Comparison of ENCODE assay signal across 8 cellular contexts in the genomic region with DNA sequence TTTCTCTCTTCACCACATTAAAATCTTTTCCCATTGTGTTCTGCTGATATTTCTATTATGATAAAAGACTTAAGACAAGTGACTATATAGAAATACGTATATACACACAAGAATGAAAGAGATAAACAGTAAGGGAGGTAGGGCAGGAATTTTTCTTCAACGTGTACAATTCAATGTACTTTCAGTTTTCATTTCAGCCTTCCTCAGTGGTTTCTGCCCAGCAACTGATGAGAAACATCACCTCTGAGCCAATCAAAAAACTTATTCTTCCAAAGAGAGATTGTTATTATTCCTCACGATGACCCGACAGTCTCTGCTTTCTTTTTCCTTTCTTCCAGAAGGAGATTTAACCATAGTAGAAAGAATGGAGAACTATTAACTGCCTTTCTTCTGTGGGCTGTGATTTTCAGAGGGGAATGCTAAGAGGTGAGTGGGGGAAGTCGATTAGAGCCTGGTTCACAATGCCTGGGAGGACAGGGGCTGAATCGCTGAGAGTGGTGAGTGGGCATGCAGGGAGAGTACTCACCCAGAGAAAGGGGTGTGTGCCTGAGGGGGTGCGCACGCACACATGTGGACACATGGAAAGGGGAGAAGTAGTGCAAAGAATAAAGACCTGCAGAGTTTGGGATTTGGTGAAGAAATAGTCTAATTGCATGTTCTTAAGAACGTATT. TPM values are rescaled to one million over a fixed set of nuclear protein-coding genes. Genes with fewer than 3 reads are reported as not detected.
DNase-seq lines count a peak whose midpoint lies in the region; ATAC-seq and TF ChIP-seq lines count a peak whose summit lies in the region.

A gene (plus strand): TSS at position 289 of the 672 bp plus-strand sequence. CDS start 3,289 bp downstream, outside the sequence.

- H2AFZ ChIP-seq in OCI-LY3 (ENCODE audit: low read depth, low read length) = peak within 1 kb of the TSS; percentile 95

- H3K9me3 ChIP-seq in OCI-LY3 (ENCODE audit: insufficient read depth, low read length) (no peaks in the 10 kb centered on the region), mucosa of descending colon (no peaks in the 10 kb centered on the region)

- peak within 1 kb of the TSS; percentile 94 for H3K4me2 ChIP-seq in OCI-LY3 (ENCODE audit: low read length)

- in situ Hi-C loops in Caki2 (cut with HindIII; ENCODE audit: low pct_unique_long_range_greater_than_20kb, low sequenced_read_pairs) = no loop called here

- no peaks in the 10 kb centered on the region for H3K36me3 ChIP-seq in OCI-LY3 (replicated peaks; ENCODE audit: low read depth, low read length)
- H3K36me3 ChIP-seq in mucosa of descending colon (ENCODE audit: low read depth) = no peaks in the 10 kb centered on the region

- H4K20me1 ChIP-seq in OCI-LY3 (ENCODE audit: insufficient read depth, low read length) = no peaks in the 10 kb centered on the region

- peak within 1 kb of the TSS; percentile 80 for H3K9ac ChIP-seq in OCI-LY3 (ENCODE audit: low read length)

- no peaks in the 10 kb centered on the region for H3K79me2 ChIP-seq in OCI-LY3 (ENCODE audit: low read length)

- H3K27ac ChIP-seq in OCI-LY3 (ENCODE audit: low read length) = peak within 1 kb of the TSS; percentile 52
- H3K27ac ChIP-seq in epithelial cell of prostate = peak within 1 kb of the TSS; percentile 45

- H3K4me1 ChIP-seq in OCI-LY3 (ENCODE audit: low read length) (peaks cover 8% of the 10 kb centered on the region), mucosa of descending colon (ENCODE audit: low read depth) (peaks cover 19% of the 10 kb centered on the region)

- intact Hi-C loops in mucosa of descending colon (cut with DNase I, micrococcal nuclease) = loop anchor here in 1 of 2 donors (5.0 kb wide), 1 partner anchor 35 kb away; a partner anchor contains a TSS

- no peak for TF ChIP-seq CTCF in OCI-LY3 (IDR thresholded peaks at IDR 0.05; ENCODE audit: low read depth, low read length)
- no peak for TF ChIP-seq CTCF in mucosa of descending colon (IDR thresholded peaks at IDR 0.05)

- H3K27me3 ChIP-seq in OCI-LY3 (ENCODE audit: low read depth, low read length) = no peaks in the 10 kb centered on the region

- peak; percentile 76 for ATAC-seq in GM21360 (IDR thresholded peaks at IDR 0.05; ENCODE audit: unreplicated experiment)
- ATAC-seq in mucosa of descending colon = peak; percentile 95

- H3K4me3 ChIP-seq in OCI-LY3 (ENCODE audit: low read length) (peak within 1 kb of the TSS; percentile 91), mucosa of descending colon (peak within 1 kb of the TSS; percentile 52)

- DNase-seq in Caki2 (ENCODE audit: low read depth) = peak; percentile 87
- peak; percentile 81 for DNase-seq in HT1080 (ENCODE audit: low read depth)
- DNase-seq in activated T-cell treated with anti-CD3 and anti-CD28 coated beads for 4 hours = peak; percentile 51
- DNase-seq in epithelial cell of prostate (ENCODE audit: low read depth, low spot score) = no peak
- peak; percentile 69 to 86 (median 82) for DNase-seq in mucosa of descending colon
- peak; percentile 37 to 40 for DNase-seq in stimulated activated CD8-positive, alpha-beta memory T cell treated with anti-CD3 and anti-CD28 coated beads, Interleukin-4, amount 100 ng/mL, for 4 hours (ENCODE audit: low read depth in 2 of 2, low spot score in 1 of 2)

RNA-seq across cellular contexts. Expression of the gene that starts here (rescaled TPM):
- total RNA-seq in Caki2 (2014; rRNA removed; shearing (Covaris generic); ENCODE audit: low replicate concordance) = 36.4 and 50.4 TPM in 2 replicates
- 8.2 and 8.7 TPM in 2 replicates for total RNA-seq in HT1080 (2014; rRNA removed; shearing (Covaris generic))
- polyA plus RNA-seq in HT1080 (2015; cell fraction: cytosol; rRNA removed) = 11.1 and 12.1 TPM in 2 replicates
- polyA plus RNA-seq in HT1080 (2015; cell fraction: nucleus; rRNA removed) = 24.2 and 26.2 TPM in 2 replicates
- 10 to 100 TPM; 25.5 to 45.8 (median 34.4) TPM for total RNA-seq in mucosa of descending colon
